1 cellular context compared by ENCODE assay signal in the genomic region with DNA sequence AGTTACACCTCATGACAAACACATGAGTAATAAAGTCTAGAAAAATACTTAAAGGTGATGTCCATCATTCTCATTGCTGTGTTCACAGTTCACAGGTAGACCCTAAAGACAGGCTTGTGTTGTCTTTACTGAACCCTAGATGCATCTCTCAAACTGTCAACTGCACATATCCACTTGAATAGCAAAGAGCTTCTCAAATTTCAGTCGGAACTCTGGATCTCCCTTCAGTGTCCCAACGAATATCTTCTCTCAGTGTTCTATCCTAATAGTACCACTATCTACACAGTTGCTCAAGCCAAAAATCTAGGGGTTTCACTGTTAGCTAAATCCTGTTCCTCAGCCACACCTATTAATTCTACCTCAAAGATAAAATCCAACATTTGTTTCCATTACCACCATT.
A peak's percentile ranks its signal among the peaks of the same experiment; 100 is the strongest.
TF ChIP-seq lines count a peak whose summit lies in the region.

No MANE protein-coding gene starts in this region.

TF ChIP-seq in K562, 482 proteins besides CTCF, POLR2A, EP300 and RAD21 (continued from another document):
- TF ChIP-seq, protein P1, sequence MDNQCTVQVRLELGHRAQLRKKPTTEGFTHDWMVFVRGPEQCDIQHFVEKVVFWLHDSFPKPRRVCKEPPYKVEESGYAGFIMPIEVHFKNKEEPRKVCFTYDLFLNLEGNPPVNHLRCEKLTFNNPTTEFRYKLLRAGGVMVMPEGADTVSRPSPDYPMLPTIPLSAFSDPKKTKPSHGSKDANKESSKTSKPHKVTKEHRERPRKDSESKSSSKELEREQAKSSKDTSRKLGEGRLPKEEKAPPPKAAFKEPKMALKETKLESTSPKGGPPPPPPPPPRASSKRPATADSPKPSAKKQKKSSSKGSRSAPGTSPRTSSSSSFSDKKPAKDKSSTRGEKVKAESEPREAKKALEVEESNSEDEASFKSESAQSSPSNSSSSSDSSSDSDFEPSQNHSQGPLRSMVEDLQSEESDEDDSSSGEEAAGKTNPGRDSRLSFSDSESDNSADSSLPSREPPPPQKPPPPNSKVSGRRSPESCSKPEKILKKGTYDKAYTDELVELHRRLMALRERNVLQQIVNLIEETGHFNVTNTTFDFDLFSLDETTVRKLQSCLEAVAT (IDR thresholded peaks at IDR 0.05) = peak; percentile 18 to 50; a peak in 1 of 4 replicates
- TF ChIP-seq, protein P2, sequence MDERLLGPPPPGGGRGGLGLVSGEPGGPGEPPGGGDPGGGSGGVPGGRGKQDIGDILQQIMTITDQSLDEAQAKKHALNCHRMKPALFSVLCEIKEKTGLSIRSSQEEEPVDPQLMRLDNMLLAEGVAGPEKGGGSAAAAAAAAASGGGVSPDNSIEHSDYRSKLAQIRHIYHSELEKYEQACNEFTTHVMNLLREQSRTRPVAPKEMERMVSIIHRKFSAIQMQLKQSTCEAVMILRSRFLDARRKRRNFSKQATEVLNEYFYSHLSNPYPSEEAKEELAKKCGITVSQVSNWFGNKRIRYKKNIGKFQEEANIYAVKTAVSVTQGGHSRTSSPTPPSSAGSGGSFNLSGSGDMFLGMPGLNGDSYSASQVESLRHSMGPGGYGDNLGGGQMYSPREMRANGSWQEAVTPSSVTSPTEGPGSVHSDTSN (CRISPR knock-in tag; IDR thresholded peaks at IDR 0.05; ENCODE audit: low read depth) = no peak
- TF ChIP-seq, protein P2 (tag; conservative IDR thresholded peaks at IDR 0.05; ENCODE audit: low read depth) = no peak
- TF ChIP-seq GTF2E2 (tag; IDR thresholded peaks at IDR 0.05) = 0 out of 2 replicates have a peak, but pooled peaks have one; percentile 21
- TF ChIP-seq TAF7 (tag; IDR thresholded peaks at IDR 0.05) = no peak
- TF ChIP-seq EWSR1 (IDR thresholded peaks at IDR 0.05; ENCODE audit: borderline replicate concordance, low read depth, partially characterized antibody) = peak; percentile 49
- TF ChIP-seq, protein P3, sequence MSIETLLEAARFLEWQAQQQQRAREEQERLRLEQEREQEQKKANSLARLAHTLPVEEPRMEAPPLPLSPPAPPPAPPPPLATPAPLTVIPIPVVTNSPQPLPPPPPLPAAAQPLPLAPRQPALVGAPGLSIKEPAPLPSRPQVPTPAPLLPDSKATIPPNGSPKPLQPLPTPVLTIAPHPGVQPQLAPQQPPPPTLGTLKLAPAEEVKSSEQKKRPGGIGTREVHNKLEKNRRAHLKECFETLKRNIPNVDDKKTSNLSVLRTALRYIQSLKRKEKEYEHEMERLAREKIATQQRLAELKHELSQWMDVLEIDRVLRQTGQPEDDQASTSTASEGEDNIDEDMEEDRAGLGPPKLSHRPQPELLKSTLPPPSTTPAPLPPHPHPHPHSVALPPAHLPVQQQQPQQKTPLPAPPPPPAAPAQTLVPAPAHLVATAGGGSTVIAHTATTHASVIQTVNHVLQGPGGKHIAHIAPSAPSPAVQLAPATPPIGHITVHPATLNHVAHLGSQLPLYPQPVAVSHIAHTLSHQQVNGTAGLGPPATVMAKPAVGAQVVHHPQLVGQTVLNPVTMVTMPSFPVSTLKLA (conservative IDR thresholded peaks at IDR 0.05) = peak in 1 of 2 experiments; percentile 44; a peak in 1 of 4 replicates
- no peak for TF ChIP-seq KLF16 (IDR thresholded peaks at IDR 0.05)
- no peak for TF ChIP-seq ZNF324 (CRISPR knock-in tag; IDR thresholded peaks at IDR 0.05)
- TF ChIP-seq, protein P4, sequence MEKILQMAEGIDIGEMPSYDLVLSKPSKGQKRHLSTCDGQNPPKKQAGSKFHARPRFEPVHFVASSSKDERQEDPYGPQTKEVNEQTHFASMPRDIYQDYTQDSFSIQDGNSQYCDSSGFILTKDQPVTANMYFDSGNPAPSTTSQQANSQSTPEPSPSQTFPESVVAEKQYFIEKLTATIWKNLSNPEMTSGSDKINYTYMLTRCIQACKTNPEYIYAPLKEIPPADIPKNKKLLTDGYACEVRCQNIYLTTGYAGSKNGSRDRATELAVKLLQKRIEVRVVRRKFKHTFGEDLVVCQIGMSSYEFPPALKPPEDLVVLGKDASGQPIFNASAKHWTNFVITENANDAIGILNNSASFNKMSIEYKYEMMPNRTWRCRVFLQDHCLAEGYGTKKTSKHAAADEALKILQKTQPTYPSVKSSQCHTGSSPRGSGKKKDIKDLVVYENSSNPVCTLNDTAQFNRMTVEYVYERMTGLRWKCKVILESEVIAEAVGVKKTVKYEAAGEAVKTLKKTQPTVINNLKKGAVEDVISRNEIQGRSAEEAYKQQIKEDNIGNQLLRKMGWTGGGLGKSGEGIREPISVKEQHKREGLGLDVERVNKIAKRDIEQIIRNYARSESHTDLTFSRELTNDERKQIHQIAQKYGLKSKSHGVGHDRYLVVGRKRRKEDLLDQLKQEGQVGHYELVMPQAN (IDR thresholded peaks at IDR 0.05; ENCODE audit: borderline replicate concordance) = peak; percentile 1; the same call in 1 of the 2 replicates
TF ChIP-seq in K562: peak in this region for 7.
